Comparison of ENCODE assay signal across 8 cellular contexts in the genomic region with DNA sequence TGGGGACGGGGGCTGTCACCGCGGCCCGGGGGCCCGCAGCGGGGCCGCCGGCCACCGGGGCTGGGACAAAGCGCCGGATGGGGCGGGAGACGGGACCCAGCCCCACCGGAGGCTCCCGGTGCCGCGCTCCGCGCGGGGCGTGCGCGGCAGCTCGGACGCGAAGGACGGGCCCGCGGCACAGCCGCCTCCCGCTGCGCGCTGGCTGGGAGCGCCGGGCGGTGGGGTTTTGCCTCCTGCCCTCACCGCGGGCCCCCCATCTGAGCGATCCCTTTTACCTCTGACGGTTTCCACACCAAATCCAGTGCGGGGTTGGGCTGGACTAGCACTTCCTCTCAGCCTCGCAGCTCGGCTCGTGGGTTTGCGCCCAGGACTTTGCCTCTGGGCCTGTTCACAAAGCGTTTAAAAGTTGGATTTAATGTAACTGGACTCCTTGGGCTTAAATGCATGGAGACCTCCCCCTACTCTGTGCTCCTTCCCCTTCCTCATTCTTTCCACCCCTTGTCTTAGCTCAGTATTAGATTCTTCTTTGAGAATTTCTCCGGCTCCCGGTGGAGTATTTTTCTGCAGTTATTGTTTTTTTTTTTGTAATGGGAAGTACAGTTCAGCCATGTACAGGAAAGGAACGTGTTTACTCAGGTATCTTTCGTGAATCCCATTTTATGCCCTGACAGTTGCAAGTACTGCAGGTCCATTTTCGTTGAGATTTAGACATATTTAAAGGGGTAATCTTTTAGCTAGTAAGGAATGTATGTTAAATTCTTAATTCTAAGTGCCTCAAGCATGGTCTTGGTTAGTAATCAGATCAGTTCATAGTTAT. TPM values are rescaled to one million over a fixed set of nuclear protein-coding genes. Genes with fewer than 3 reads are reported as not detected.
DNase-seq lines count a peak whose midpoint lies in the region; ATAC-seq, FAIRE-seq and TF ChIP-seq lines count a peak whose summit lies in the region.

No MANE protein-coding gene starts in this region.

- no peak for TF ChIP-seq RAD21 in HCT116 (IDR thresholded peaks at IDR 0.05; ENCODE audit: low read depth)

- peak; percentile 62 for FAIRE-seq in keratinocyte (lab: Jason Lieb, UNC)

- peak overlapping the region; percentile 90 for H3K27ac Mint-ChIP-seq in central memory CD8-positive, alpha-beta T cell (ENCODE audit: low read depth)

- H3K79me2 ChIP-seq in HCT116 (ENCODE audit: insufficient read depth, low read length), result peaks cover 51% of the 10 kb centered on the region
- H3K79me2 ChIP-seq in keratinocyte (ENCODE audit: control insufficient read depth, insufficient read depth, low read length), result peaks cover 46% of the 10 kb centered on the region

- H3K9me3 Mint-ChIP-seq in central memory CD8-positive, alpha-beta T cell, result no peaks in the 10 kb centered on the region

- H3K4me3 ChIP-seq in HCT116 (replicated peaks in 1 of 2; ENCODE audit: low read depth in 1 of 2, low read length in 2 of 2), result peak overlapping the region; percentile 61 to 77
- H3K4me3 ChIP-seq in MG63, result peak overlapping the region; percentile 70
- H3K4me3 ChIP-seq in keratinocyte (ENCODE audit: control insufficient read depth in 2 of 3, extremely low read depth in 1 of 3, insufficient read depth in 2 of 3, low read depth in 1 of 3, low read length in 3 of 3), result peak overlapping the region; percentile 74 to 96 (median 91)
- H3K4me3 ChIP-seq in spleen, result peak overlapping the region; percentile 74 to 92 (median 86)

- H3K27me3 Mint-ChIP-seq in central memory CD8-positive, alpha-beta T cell, result peaks cover 58% of the 10 kb centered on the region

- TF ChIP-seq CTCF in HCT116 (IDR thresholded peaks at IDR 0.05 in 2 of 3, conservative IDR thresholded peaks at IDR 0.05 in 1 of 3; ENCODE audit: borderline replicate concordance in 1 of 3, insufficient read depth in 1 of 3, low read depth in 2 of 3, low read length in 2 of 3) (no peak), keratinocyte (optimal IDR thresholded peaks at IDR 0.05 in 1 of 3, IDR thresholded peaks at IDR 0.05 in 1 of 3, conservative IDR thresholded peaks at IDR 0.05 in 1 of 3; ENCODE audit: extremely low read depth in 1 of 3, insufficient read depth in 2 of 3, low read length in 3 of 3) (no peak), spleen (IDR thresholded peaks at IDR 0.05 in 8 of 11, conservative IDR thresholded peaks at IDR 0.05 in 3 of 11) (no peak)

- no peaks in the 10 kb centered on the region for H3K9me1 ChIP-seq in keratinocyte (ENCODE audit: control insufficient read depth, extremely low read depth, insufficient read depth, low read length)

- no peaks in the 10 kb centered on the region for H4K20me1 ChIP-seq in HCT116 (ENCODE audit: insufficient read depth)
- H4K20me1 ChIP-seq in keratinocyte (ENCODE audit: control insufficient read depth, extremely low read depth, insufficient read depth, low read length), result no peaks in the 10 kb centered on the region

- H3K36me3 ChIP-seq in HCT116 (ENCODE audit: control insufficient read depth in 1 of 2, insufficient read depth in 2 of 2, low read length in 2 of 2) (no peaks in the 10 kb centered on the region), MG63 (no peaks in the 10 kb centered on the region), keratinocyte (ENCODE audit: control insufficient read depth in 2 of 2, extremely low read depth in 1 of 2, insufficient read depth in 2 of 2, low read length in 2 of 2) (no peaks in the 10 kb centered on the region), spleen (no peaks in the 10 kb centered on the region)

- WGBS in spleen, 5 donors, result 1 to 4% (median 1%) methylated on average over 14 to 51 of the region's 51 CpGs

- peaks cover 21% of the 10 kb centered on the region for H3K4me1 Mint-ChIP-seq in central memory CD8-positive, alpha-beta T cell

- H2AFZ ChIP-seq in HCT116 (ENCODE audit: low read depth, low read length, poor library complexity, severe bottlenecking) (no peak overlapping the region), keratinocyte (ENCODE audit: control insufficient read depth, low read length) (peak overlapping the region; percentile 91)

- BruUV-seq in HCT116 (replicated peaks; lab: Mats Ljungman, UMichigan), result no TSS peak

- H3K36me3 Mint-ChIP-seq in central memory CD8-positive, alpha-beta T cell (ENCODE audit: insufficient read depth), result peaks cover 17% of the 10 kb centered on the region

- POLR2A ChIA-PET in HCT116 (lab: Charles Lee), result interaction anchor here (0.7 kb wide), 1 partner anchor 268 kb away, joined by 3 read pairs; no protein-coding TSS in a partner anchor

- H3K9ac ChIP-seq in HCT116 (ENCODE audit: low read length) (peak overlapping the region; percentile 83), keratinocyte (ENCODE audit: control insufficient read depth, extremely low read depth, insufficient read depth, low read length) (peak overlapping the region; percentile 97)

- H3K9me2 ChIP-seq in HCT116 (ENCODE audit: insufficient read depth), result no peaks in the 10 kb centered on the region

- H3K4me1 ChIP-seq in HCT116 (ENCODE audit: control insufficient read depth in 1 of 2, insufficient read depth in 2 of 2, low read length in 2 of 2) (peaks cover 17 to 48% of the 10 kb centered on the region in 2 experiments), keratinocyte (ENCODE audit: control insufficient read depth, extremely low read depth, insufficient read depth, low read length) (peaks cover 34% of the 10 kb centered on the region), spleen (peaks cover 0 to 58% (median 38%) of the 10 kb centered on the region in 6 donors)

- H3K9me3 ChIP-seq in HCT116 (ENCODE audit: control insufficient read depth in 1 of 2, insufficient read depth in 1 of 2, low read depth in 1 of 2, low read length in 2 of 2) (no peaks in the 10 kb centered on the region), MG63 (no peaks in the 10 kb centered on the region), keratinocyte (ENCODE audit: control insufficient read depth, low read depth, low read length) (no peaks in the 10 kb centered on the region), spleen (no peaks in the 10 kb centered on the region)

- RAD21 ChIA-PET in HCT116 (lab: Charles Lee; ENCODE audit: low non-redundant PET in 1 of 2, low total read pairs in 2 of 2, uncharacterized antibody in 2 of 2, unreplicated experiment in 2 of 2), result no interaction called here

- CTCF ChIA-PET in HCT116 (lab: Charles Lee), result interaction anchor here (0.9 to 1.5 kb wide), 2 partner anchors 36 to 245 kb away, joined by 3 to 6 read pairs; no protein-coding TSS in a partner anchor

- ATAC-seq in HCT116, result peak; percentile 35
- ATAC-seq in central memory CD8-positive, alpha-beta T cell (replicated peaks; ENCODE audit: extremely low read depth, poor library complexity, severe bottlenecking), result peak; percentile 50

- intact Hi-C loops in HCT116 (cut with micrococcal nuclease), result loop anchor here (10.0 kb wide), 2 partner anchors 258 to 498 kb away; no protein-coding TSS in a partner anchor
- intact Hi-C loops in spleen (cut with DNase I; ENCODE audit: low total_unique reads), result no loop called here

- no peaks in the 10 kb centered on the region for H3K27me3 ChIP-seq in HCT116 (ENCODE audit: insufficient read depth, low read length)
- no peaks in the 10 kb centered on the region for H3K27me3 ChIP-seq in MG63
- H3K27me3 ChIP-seq in keratinocyte (ENCODE audit: control insufficient read depth, extremely low read depth, insufficient read depth, low read length), result no peaks in the 10 kb centered on the region
- peaks cover 0 to 9% (median 0%) of the 10 kb centered on the region in 7 donors for H3K27me3 ChIP-seq in spleen (replicated peaks in 1 of 7)

- peak overlapping the region; percentile 92 for H3K4me3 Mint-ChIP-seq in central memory CD8-positive, alpha-beta T cell

- DNase-seq in NCI-H146 (lab: John Stamatoyannopoulos, UW), result peak; percentile 63
- DNase-seq in NCI-H146 treated with DMSO at 0.1 percent for 48 hours (lab: John Stamatoyannopoulos, UW; ENCODE audit: unreplicated experiment), result no peak
- DNase-seq in HCT116 (ENCODE audit: low read depth, low spot score), result no peak
- peak; percentile 65 for DNase-seq in MG63
- DNase-seq in T-helper 2 cell, result peak in 3 of 5 experiments; percentile 3 to 17 (median 10)
- no peak for DNase-seq in central memory CD8-positive, alpha-beta T cell (ENCODE audit: low spot score in 2 of 2)
- DNase-seq in keratinocyte (ENCODE audit: low read depth, low spot score), result no peak
- DNase-seq in spleen, result peak; percentile 89

- dilution Hi-C loops in keratinocyte (cut with MboI; ENCODE audit: extremely low pct_ligation_motif_present, low sequenced_read_pairs), result no loop called here

- peak overlapping the region; percentile 92 for H3K27ac ChIP-seq in HCT116 (ENCODE audit: low read depth, low read length)
- H3K27ac ChIP-seq in keratinocyte (ENCODE audit: control insufficient read depth, insufficient read depth, low read length), result peak overlapping the region; percentile 99
- peak overlapping the region; percentile 83 to 97 (median 94) for H3K27ac ChIP-seq in spleen

- TF ChIP-seq POLR2A in HCT116 (IDR thresholded peaks at IDR 0.05; ENCODE audit: borderline replicate concordance, extremely low read depth, insufficient read depth, insufficient read length) (no peak), spleen (IDR thresholded peaks at IDR 0.05) (no peak)

- H3K4me2 ChIP-seq in HCT116 (ENCODE audit: low read length), result peak overlapping the region; percentile 97
- peak overlapping the region; percentile 77 for H3K4me2 ChIP-seq in keratinocyte (ENCODE audit: control insufficient read depth, extremely low read depth, insufficient read depth, low read depth, low read length)

TF ChIP-seq in HCT116, 20 proteins besides CTCF, POLR2A, EP300 and RAD21:
- TF ChIP-seq, protein P1, sequence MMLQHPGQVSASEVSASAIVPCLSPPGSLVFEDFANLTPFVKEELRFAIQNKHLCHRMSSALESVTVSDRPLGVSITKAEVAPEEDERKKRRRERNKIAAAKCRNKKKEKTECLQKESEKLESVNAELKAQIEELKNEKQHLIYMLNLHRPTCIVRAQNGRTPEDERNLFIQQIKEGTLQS (IDR thresholded peaks at IDR 0.05), result no peak
- peak; percentile 65 for TF ChIP-seq ZFX (IDR thresholded peaks at IDR 0.05)

RNA-seq across cellular contexts. Expression of a gene that starts 0.7 kb away (rescaled TPM):
- total RNA-seq in HCT116 (2021; ENCODE audit: unreplicated experiment), result 18.7 TPM
- 12.8 and 13.2 TPM in 2 replicates for polyA plus RNA-seq in HCT116 (2012)
- 4.2 and 4.4 TPM in 2 replicates for total RNA-seq in MG63 (2014; rRNA removed; shearing (Covaris generic); ENCODE audit: low replicate concordance)
- polyA plus RNA-seq in keratinocyte, result 7.8 to 14.8 TPM (median 10.6 TPM) in 3 replicates
- 35.7 TPM for polyA plus RNA-seq in keratinocyte (2011; ENCODE audit: low read depth)
- polyA plus RNA-seq in keratinocyte (2011; cell fraction: cytosol; rRNA removed), result 6.8 and 9.1 TPM in 2 replicates
- 14.3 and 18.1 TPM in 2 replicates for polyA plus RNA-seq in keratinocyte (2011; cell fraction: nucleus; rRNA removed)
- 6.9 and 14.6 TPM in 2 replicates for polyA plus RNA-seq in keratinocyte (2012; ENCODE audit: low replicate concordance)
- polyA minus RNA-seq in keratinocyte, result 18.5 to 43.0 TPM (median 32.9 TPM) in 3 replicates
- polyA minus RNA-seq in keratinocyte (2011; cell fraction: cytosol; rRNA and poly(A)+ RNA removed), result 17.1 TPM
- polyA minus RNA-seq in keratinocyte (2011; cell fraction: nucleus; rRNA and poly(A)+ RNA removed), result 20.2 and 29.9 TPM in 2 replicates
- 10 to 100 TPM; 24.8 to 86.6 (median 51.8) TPM for total RNA-seq in spleen
- 10 to 100 TPM in 1 of 3 donors, 1 to 10 TPM in 2; 5.6 to 12.0 (median 7.9) TPM for polyA plus RNA-seq in spleen

Comparison
In these comparisons a context has a peak if more than half of its experiments do, and no peak if none do; other contexts are left out.
1. DNase-seq: peak in NCI-H146 (single experiment), MG63 (single experiment), T-helper 2 cell (3 of 5) and spleen (single experiment); none in NCI-H146 treated with DMSO at 0.1 percent for 48 hours (single experiment), HCT116 (single experiment), central memory CD8-positive, alpha-beta T cell (0 of 2) and keratinocyte (single experiment).
2. Peak in every context shown above with its lines, with median percentiles within 50 percentile points of each other: H3K27ac ChIP-seq and H3K4me3 ChIP-seq.